Comparison of ENCODE assay signal across 1 cellular context in genomic region chr2:113895301-113895700, GRCh38.
TF ChIP-seq lines count a peak whose summit lies in the region.

No MANE protein-coding gene starts in this region.

TF ChIP-seq in HepG2, 621 proteins besides CTCF, POLR2A, EP300 and RAD21 (continued from another document):
- TF ChIP-seq, protein P1, sequence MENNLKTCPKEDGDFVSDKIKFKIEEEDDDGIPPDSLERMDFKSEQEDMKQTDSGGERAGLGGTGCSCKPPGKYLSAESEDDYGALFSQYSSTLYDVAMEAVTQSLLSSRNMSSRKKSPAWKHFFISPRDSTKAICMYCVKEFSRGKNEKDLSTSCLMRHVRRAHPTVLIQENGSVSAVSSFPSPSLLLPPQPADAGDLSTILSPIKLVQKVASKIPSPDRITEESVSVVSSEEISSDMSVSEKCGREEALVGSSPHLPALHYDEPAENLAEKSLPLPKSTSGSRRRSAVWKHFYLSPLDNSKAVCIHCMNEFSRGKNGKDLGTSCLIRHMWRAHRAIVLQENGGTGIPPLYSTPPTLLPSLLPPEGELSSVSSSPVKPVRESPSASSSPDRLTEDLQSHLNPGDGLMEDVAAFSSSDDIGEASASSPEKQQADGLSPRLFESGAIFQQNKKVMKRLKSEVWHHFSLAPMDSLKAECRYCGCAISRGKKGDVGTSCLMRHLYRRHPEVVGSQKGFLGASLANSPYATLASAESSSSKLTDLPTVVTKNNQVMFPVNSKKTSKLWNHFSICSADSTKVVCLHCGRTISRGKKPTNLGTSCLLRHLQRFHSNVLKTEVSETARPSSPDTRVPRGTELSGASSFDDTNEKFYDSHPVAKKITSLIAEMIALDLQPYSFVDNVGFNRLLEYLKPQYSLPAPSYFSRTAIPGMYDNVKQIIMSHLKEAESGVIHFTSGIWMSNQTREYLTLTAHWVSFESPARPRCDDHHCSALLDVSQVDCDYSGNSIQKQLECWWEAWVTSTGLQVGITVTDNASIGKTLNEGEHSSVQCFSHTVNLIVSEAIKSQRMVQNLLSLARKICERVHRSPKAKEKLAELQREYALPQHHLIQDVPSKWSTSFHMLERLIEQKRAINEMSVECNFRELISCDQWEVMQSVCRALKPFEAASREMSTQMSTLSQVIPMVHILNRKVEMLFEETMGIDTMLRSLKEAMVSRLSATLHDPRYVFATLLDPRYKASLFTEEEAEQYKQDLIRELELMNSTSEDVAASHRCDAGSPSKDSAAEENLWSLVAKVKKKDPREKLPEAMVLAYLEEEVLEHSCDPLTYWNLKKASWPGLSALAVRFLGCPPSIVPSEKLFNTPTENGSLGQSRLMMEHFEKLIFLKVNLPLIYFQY (CRISPR knock-in tag; IDR thresholded peaks at IDR 0.05; ENCODE audit: borderline replicate concordance): no peak
